Comparison of ENCODE assay signal across 8 cellular contexts in genomic region chr14:50062438-50063039, GRCh38. TPM values are rescaled to one million over a fixed set of nuclear protein-coding genes. Genes with fewer than 3 reads are reported as not detected.
A peak's percentile ranks its signal among the peaks of the same experiment; 100 is the strongest.
DNase-seq lines count a peak whose midpoint lies in the region; ATAC-seq, FAIRE-seq and TF ChIP-seq lines count a peak whose summit lies in the region.

No MANE protein-coding gene starts in this region.

- TF ChIP-seq CTCF in GM12865 (IDR thresholded peaks at IDR 0.05; ENCODE audit: insufficient read depth, low read depth, low read length, missing control alignments) (no peak), K562 (IDR thresholded peaks at IDR 0.05 in 2 of 3, conservative IDR thresholded peaks at IDR 0.05 in 1 of 3; ENCODE audit: insufficient read depth in 2 of 3, low read depth in 1 of 3, low read length in 3 of 3) (peak in 2 of 3 experiments; percentile 33 to 36; a peak in 1 of 6 replicates)

- TF ChIP-seq RAD21 in K562 (CRISPR knock-in tag; conservative IDR thresholded peaks at IDR 0.05 in 1 of 2, IDR thresholded peaks at IDR 0.05 in 1 of 2) = peak in 1 of 2 experiments; percentile 52; a peak in 2 of 4 replicates

- peak overlapping the region; percentile 41 to 86 for H3K9ac ChIP-seq in K562 (ENCODE audit: insufficient read depth in 1 of 2, low read depth in 2 of 2, low read length in 2 of 2)

- WGBS in K562 (ENCODE audit: insufficient coverage, low coverage, missing lambda C conversion rate) = 11% methylated on average over 7 of the region's 7 CpGs

- no peaks in the 10 kb centered on the region for H3K27me3 Mint-ChIP-seq in T-helper 1 cell treated with Interleukin-12 subunit alpha and Interleukin-12 subunit beta and Interleukin-4 antibody, amounts not matched to agents 30 μg/mL and 1 μg/mL, for 36 hours (ENCODE audit: low read depth)

- peaks cover 3% of the 10 kb centered on the region for H3K9me1 ChIP-seq in K562 (ENCODE audit: control insufficient read depth, insufficient read depth, low read length)

- H3K36me3 Mint-ChIP-seq in T-helper 1 cell treated with Interleukin-12 subunit alpha and Interleukin-12 subunit beta and Interleukin-4 antibody, amounts not matched to agents 30 μg/mL and 1 μg/mL, for 36 hours (ENCODE audit: low read depth) = peaks cover 16% of the 10 kb centered on the region

- H2AFZ ChIP-seq in K562 (ENCODE audit: low read depth, low read length) = peak overlapping the region; percentile 47

- DNase-seq in GM12865 (ENCODE audit: low read depth) (peak; percentile 90), K562 (ENCODE audit: extremely low read depth in 1 of 4, low spot score in 3 of 4) (peak; percentile 80 to 89 (median 85)), cortex of kidney (lab: John Stamatoyannopoulos, UW) (no peak), NCI-H1436 (lab: John Stamatoyannopoulos, UW) (no peak)
- peak; percentile 75 for DNase-seq in stimulated activated naive CD8-positive, alpha-beta T cell treated with anti-CD3 and anti-CD28 coated beads, Interleukin-15, Interleukin-2, amounts not matched to agents 100 U/mL and 50 U/mL, for 24 hours

- peaks cover 76% of the 10 kb centered on the region for H3K4me1 Mint-ChIP-seq in T-helper 1 cell treated with Interleukin-12 subunit alpha and Interleukin-12 subunit beta and Interleukin-4 antibody, amounts not matched to agents 30 μg/mL and 1 μg/mL, for 36 hours (ENCODE audit: low read depth)

- H3K4me3 ChIP-seq in GM12865 (ENCODE audit: low read depth, low read length) (peak overlapping the region; percentile 67), K562 (0 out of 2 replicates have a peak overlapping the region, but pooled peaks have one; percentile 6), mononuclear cell (ENCODE audit: low read length) (peak overlapping the region; percentile 6)

- H3K36me3 ChIP-seq in K562 (ENCODE audit: control insufficient read depth, insufficient read depth, low read length) = no peaks in the 10 kb centered on the region

- H3K79me2 ChIP-seq in K562 (ENCODE audit: control insufficient read depth, insufficient read depth, low read length) = no peaks in the 10 kb centered on the region

- no peaks in the 10 kb centered on the region for H4K20me1 ChIP-seq in K562 (replicated peaks; ENCODE audit: control insufficient read depth, insufficient read depth, low read length)

- H3K4me3 Mint-ChIP-seq in T-helper 1 cell treated with Interleukin-12 subunit alpha and Interleukin-12 subunit beta and Interleukin-4 antibody, amounts not matched to agents 30 μg/mL and 1 μg/mL, for 36 hours = peak overlapping the region; percentile 96

- H3K27ac ChIP-seq in K562 (ENCODE audit: extremely low read depth, low read depth, low read length) = peak overlapping the region; percentile 90

- peak; percentile 96 for FAIRE-seq in K562 (lab: Jason Lieb, UNC)

- intact Hi-C loops in K562 (cut with micrococcal nuclease) = loop anchor here (1.0 to 5.0 kb wide), 2 partner anchors 60 to 166 kb away; no protein-coding TSS in a partner anchor

- no peaks in the 10 kb centered on the region for H3K9me3 Mint-ChIP-seq in T-helper 1 cell treated with Interleukin-12 subunit alpha and Interleukin-12 subunit beta and Interleukin-4 antibody, amounts not matched to agents 30 μg/mL and 1 μg/mL, for 36 hours

- H3K27me3 ChIP-seq in K562 (ENCODE audit: control insufficient read depth in 2 of 2, insufficient read depth in 2 of 2, low read length in 2 of 2) (no peaks in the 10 kb centered on the region), mononuclear cell (ENCODE audit: insufficient read depth, low read length) (no peaks in the 10 kb centered on the region)

- TF ChIP-seq EP300 in K562 (IDR thresholded peaks at IDR 0.05; ENCODE audit: low read length) = peak; percentile 53; the same call in 1 of the 2 replicates

- peak overlapping the region; percentile 100 for H3K27ac Mint-ChIP-seq in T-helper 1 cell treated with Interleukin-12 subunit alpha and Interleukin-12 subunit beta and Interleukin-4 antibody, amounts not matched to agents 30 μg/mL and 1 μg/mL, for 36 hours

- in situ Hi-C loops in K562 (cut with MboI) = no loop called here

- BruUV-seq in K562 (replicated peaks; lab: Mats Ljungman, UMichigan) = no TSS peak

- CTCF ChIA-PET in K562 (lab: Yijun Ruan, JAX; ENCODE audit: low intra/inter-chr PET ratio) = no interaction called here

- H3K9me3 ChIP-seq in K562 (replicated peaks; ENCODE audit: control insufficient read depth, insufficient read depth, low read depth, low read length) (no peaks in the 10 kb centered on the region), mononuclear cell (ENCODE audit: low read depth, low read length) (no peaks in the 10 kb centered on the region)

- ATAC-seq in HG03280 (IDR thresholded peaks at IDR 0.05; ENCODE audit: unreplicated experiment) (peak; percentile 23), K562 (peak; percentile 89)
- peak; percentile 67 for ATAC-seq in stimulated activated naive CD8-positive, alpha-beta T cell treated with anti-CD3 and anti-CD28 coated beads, Interleukin-15, Interleukin-2, amounts not matched to agents 100 U/mL and 50 U/mL, for 24 hours

- H3K4me2 ChIP-seq in K562 (ENCODE audit: insufficient read depth, low read length) = peak overlapping the region; percentile 59

- H3K4me1 ChIP-seq in K562 (replicated peaks in 1 of 2; ENCODE audit: control insufficient read depth in 2 of 2, insufficient read depth in 2 of 2, low read length in 2 of 2) (peaks cover 34 to 54% of the 10 kb centered on the region in 2 experiments), mononuclear cell (ENCODE audit: insufficient read depth, low read length) (peaks cover 76% of the 10 kb centered on the region)

- POLR2A ChIA-PET in K562 (lab: Yijun Ruan, JAX) = interaction anchor here (0.8 to 2.1 kb wide), 4 partner anchors 13 to 200 kb away, joined by 3 to 8 read pairs (median 4); no protein-coding TSS in a partner anchor

- peak; percentile 66 for TF ChIP-seq POLR2A in K562 (conservative IDR thresholded peaks at IDR 0.05)

TF ChIP-seq in K562, 482 proteins besides CTCF, POLR2A, EP300 and RAD21 (continues in another document):
- TF ChIP-seq SUPT5H (IDR thresholded peaks at IDR 0.05) (peak; percentile 50), ZNF3 (CRISPR knock-in tag; IDR thresholded peaks at IDR 0.05) (no peak), KDM1A (IDR thresholded peaks at IDR 0.05) (peak; percentile 88 to 89), TBL1XR1 (IDR thresholded peaks at IDR 0.05; ENCODE audit: low read length in 2 of 2) (no peak; a peak in 1 of 4 replicates), ASH1L (IDR thresholded peaks at IDR 0.05; ENCODE audit: borderline replicate concordance, low read depth, partially characterized antibody) (no peak), KLF10 (CRISPR knock-in tag; IDR thresholded peaks at IDR 0.05) (no peak), FOXA3 (CRISPR knock-in tag; conservative IDR thresholded peaks at IDR 0.05 in 1 of 2, IDR thresholded peaks at IDR 0.05 in 1 of 2) (no peak), NCOA1 (IDR thresholded peaks at IDR 0.05; ENCODE audit: low read depth) (0 out of 2 replicates have a peak, but pooled peaks have one; percentile 12), VEZF1 (CRISPR knock-in tag; IDR thresholded peaks at IDR 0.05) (peak; percentile 61), JUND (IDR thresholded peaks at IDR 0.05; ENCODE audit: borderline replicate concordance, low read depth, low read length) (peak; percentile 95), JUND (tag; IDR thresholded peaks at IDR 0.05; ENCODE audit: borderline replicate concordance, low read depth, low read length) (peak; percentile 86; the same call in 1 of the 3 replicates), FOS (IDR thresholded peaks at IDR 0.05; ENCODE audit: extremely low read depth, insufficient read length) (peak; percentile 21), CXXC5 (CRISPR knock-in tag; IDR thresholded peaks at IDR 0.05) (peak; percentile 26; the same call in 1 of the 2 replicates), CBFA2T3 (IDR thresholded peaks at IDR 0.05) (peak; percentile 63), ZNF384 (IDR thresholded peaks at IDR 0.05; ENCODE audit: low read depth, low read length) (peak; percentile 81), EP400 (IDR thresholded peaks at IDR 0.05) (peak; percentile 43)

RNA-seq across cellular contexts. Expression of gene VCPKMT, which starts 53.8 kb away (rescaled TPM):
- 10.2 and 16.7 TPM in 2 replicates for total RNA-seq in K562 (2011; cell fraction: chromatin; rRNA removed; ENCODE audit: low replicate concordance)
- 7.7 and 8.9 TPM in 2 replicates for total RNA-seq in K562 (2011; cell fraction: nucleolus; rRNA removed)
- 11.4 and 14.4 TPM in 2 replicates for total RNA-seq in K562 (2011; cell fraction: nucleoplasm; rRNA removed)
- total RNA-seq in K562 (2014; rRNA removed) (3.7 and 5.1 TPM in 2 replicates), K562 (2014; rRNA removed; fragmentation: Illumina TruSeq; extraction: Trizol) (6.9 and 7.2 TPM in 2 replicates), K562 (2015; rRNA removed; fragmentation: Illumina TruSeq; extraction: Trizol) (6.3 and 6.7 TPM in 2 replicates), K562 (2021) (7.1 and 7.4 TPM in 2 replicates), mononuclear cell (18.5 TPM)
- polyA plus RNA-seq in K562 (2011; rRNA removed) (5.8 and 6.8 TPM in 2 replicates), K562 (2014; fragmentation: Illumina TruSeq; extraction: Trizol) (5.0 TPM in 2 replicates), K562 (2014; fragmentation: Nextera tagmentation; extraction: Ambion mirVana) (1 to 10 TPM; 2.7 to 3.6 TPM), K562 (2014; rRNA removed) (7.8 and 10.0 TPM in 2 replicates)
- polyA plus RNA-seq in K562 (2011; cell fraction: cytosol; rRNA removed) = 2.1 and 2.6 TPM in 2 replicates
- polyA plus RNA-seq in K562 (2011; cell fraction: nucleus; rRNA removed) = 11.1 and 13.5 TPM in 2 replicates
- polyA plus RNA-seq in K562 (2012) = 4.6 and 5.0 TPM in 2 replicates
- polyA minus RNA-seq in K562 (2011; rRNA and poly(A)+ RNA removed) = 2.3 and 3.5 TPM in 2 replicates
- polyA minus RNA-seq in K562 (2011; cell fraction: cytosol; rRNA and poly(A)+ RNA removed) = 1.8 and 7.5 TPM in 2 replicates
- polyA minus RNA-seq in K562 (2011; cell fraction: nucleus; rRNA and poly(A)+ RNA removed) = 6.1 and 8.9 TPM in 2 replicates

Comparison
In these comparisons a context has a peak if more than half of its experiments do, and no peak if none do; other contexts are left out.
1. DNase-seq: peak in GM12865 (single experiment), K562 (4 of 4) and stimulated activated naive CD8-positive, alpha-beta T cell treated with anti-CD3 and anti-CD28 coated beads, Interleukin-15, Interleukin-2, amounts not matched to agents 100 U/mL and 50 U/mL, for 24 hours (single experiment); none in cortex of kidney (single experiment) and NCI-H1436 (single experiment).
2. H3K4me3 ChIP-seq: peak in every context shown above with its lines; median percentile 67 in GM12865; 6 in K562; 6 in mononuclear cell.
3. ATAC-seq: peak in every context shown above with its lines; median percentile 89 in K562; 67 in stimulated activated naive CD8-positive, alpha-beta T cell treated with anti-CD3 and anti-CD28 coated beads, Interleukin-15, Interleukin-2, amounts not matched to agents 100 U/mL and 50 U/mL, for 24 hours; 23 in HG03280.